1 cellular context compared by ENCODE assay signal in genomic region chr17:58679263-58680037, GRCh38.
TF ChIP-seq lines count a peak whose summit lies in the region.

No MANE protein-coding gene starts in this region.

TF ChIP-seq in K562, 482 proteins besides CTCF, POLR2A, EP300 and RAD21 (continued from another document and continues in another):
- TF ChIP-seq SIX5 (IDR thresholded peaks at IDR 0.05; ENCODE audit: borderline replicate concordance in 1 of 2, insufficient read depth in 1 of 2, low read depth in 1 of 2, low read length in 2 of 2) (peak; percentile 37 to 53; a peak in 2 of 4 replicates), KAT8 (IDR thresholded peaks at IDR 0.05; ENCODE audit: low read depth) (no peak), ILF3 (IDR thresholded peaks at IDR 0.05; ENCODE audit: borderline replicate concordance) (peak; percentile 100), U2AF2 (optimal IDR thresholded peaks at IDR 0.05; ENCODE audit: low read depth, low read length) (peak; percentile 89), ETV6 (IDR thresholded peaks at IDR 0.05; ENCODE audit: borderline replicate concordance in 1 of 2, low read depth in 2 of 2, low read length in 1 of 2) (peak; percentile 22 to 91; a peak in 3 of 4 replicates), ETV6 (CRISPR knock-in tag; IDR thresholded peaks at IDR 0.05; ENCODE audit: borderline replicate concordance) (peak; percentile 89), NFIC (IDR thresholded peaks at IDR 0.05) (peak; percentile 90), MCM3 (IDR thresholded peaks at IDR 0.05) (no peak), ZSCAN32 (CRISPR knock-in tag; IDR thresholded peaks at IDR 0.05) (peak; percentile 100), ZNF586 (CRISPR knock-in tag; conservative IDR thresholded peaks at IDR 0.05) (peak; percentile 100), ZBED1 (IDR thresholded peaks at IDR 0.05) (peak; percentile 100), ZNF140 (CRISPR knock-in tag; IDR thresholded peaks at IDR 0.05) (peak; percentile 73), ATF1 (CRISPR knock-in tag; IDR thresholded peaks at IDR 0.05) (no peak), ATF1 (tag; IDR thresholded peaks at IDR 0.05) (peak; percentile 80), ZNF511 (CRISPR knock-in tag; IDR thresholded peaks at IDR 0.05) (no peak; the same call in 1 of the 2 replicates), FOXJ3 (CRISPR knock-in tag; IDR thresholded peaks at IDR 0.05) (peak; percentile 64; the same call in 1 of the 2 replicates), ZNF280A (IDR thresholded peaks at IDR 0.05; ENCODE audit: low read depth, partially characterized antibody) (no peak), BRCA1 (IDR thresholded peaks at IDR 0.05) (no peak; the same call in 1 of the 2 replicates), BRCA1 (CRISPR knock-in tag; IDR thresholded peaks at IDR 0.05) (no peak), HNRNPUL1 (IDR thresholded peaks at IDR 0.05; ENCODE audit: low read length) (peak; percentile 100), GTF2E2 (tag; IDR thresholded peaks at IDR 0.05) (peak; percentile 100), MXD1 (CRISPR knock-in tag; IDR thresholded peaks at IDR 0.05; ENCODE audit: borderline replicate concordance, poor library complexity, severe bottlenecking) (peak; percentile 67), PCBP2 (IDR thresholded peaks at IDR 0.05; ENCODE audit: low read depth, low read length, poor library complexity, severe bottlenecking) (no peak), RBM17 (IDR thresholded peaks at IDR 0.05; ENCODE audit: borderline replicate concordance, low read depth, low read length) (peak; percentile 96; the same call in 1 of the 2 replicates), ATF7 (IDR thresholded peaks at IDR 0.05) (peak; percentile 96), LARP7 (IDR thresholded peaks at IDR 0.05) (peak; percentile 53; the same call in 1 of the 2 replicates), HNRNPK (IDR thresholded peaks at IDR 0.05; ENCODE audit: low read depth, low read length, poor library complexity, severe bottlenecking) (no peak), PHF8 (IDR thresholded peaks at IDR 0.05; ENCODE audit: borderline replicate concordance, low read length) (peak; percentile 39; the same call in 1 of the 2 replicates), C11orf30 (IDR thresholded peaks at IDR 0.05; ENCODE audit: low read depth) (no peak), MAZ (CRISPR knock-in tag; conservative IDR thresholded peaks at IDR 0.05 in 1 of 2, IDR thresholded peaks at IDR 0.05 in 1 of 2) (peak; percentile 91 to 99), ZNF639 (CRISPR knock-in tag; conservative IDR thresholded peaks at IDR 0.05 in 1 of 2, IDR thresholded peaks at IDR 0.05 in 1 of 2) (peak in 1 of 2 experiments; percentile 83; a peak in 2 of 4 replicates), ZNF644 (tag; IDR thresholded peaks at IDR 0.05; ENCODE audit: low read depth) (no peak), HEY1 (CRISPR knock-in tag; IDR thresholded peaks at IDR 0.05; ENCODE audit: borderline replicate concordance) (peak; percentile 100), COPS2 (conservative IDR thresholded peaks at IDR 0.05) (no peak), NCOA4 (IDR thresholded peaks at IDR 0.05; ENCODE audit: partially characterized antibody) (peak; percentile 98), ZNF239 (CRISPR knock-in tag; IDR thresholded peaks at IDR 0.05) (peak; percentile 84), MEF2A (IDR thresholded peaks at IDR 0.05; ENCODE audit: control insufficient read depth, low read depth, low read length) (peak; percentile 90), MTF1 (CRISPR knock-in tag; IDR thresholded peaks at IDR 0.05; ENCODE audit: borderline replicate concordance) (peak; percentile 64; the same call in 1 of the 2 replicates), HMBOX1 (IDR thresholded peaks at IDR 0.05) (peak; percentile 69), THRB (CRISPR knock-in tag; conservative IDR thresholded peaks at IDR 0.05) (peak; percentile 100), E2F3 (CRISPR knock-in tag; IDR thresholded peaks at IDR 0.05) (peak; percentile 96), ZBTB8A (IDR thresholded peaks at IDR 0.05; ENCODE audit: partially characterized antibody) (peak; percentile 94), E2F4 (CRISPR knock-in tag; IDR thresholded peaks at IDR 0.05; ENCODE audit: low read depth) (no peak), ATF2 (CRISPR knock-in tag; IDR thresholded peaks at IDR 0.05) (no peak), ZZZ3 (IDR thresholded peaks at IDR 0.05) (peak; percentile 36; the same call in 1 of the 2 replicates), BRD4 (IDR thresholded peaks at IDR 0.05) (peak; percentile 88), E2F5 (CRISPR knock-in tag; IDR thresholded peaks at IDR 0.05) (peak; percentile 94), SOX6 (IDR thresholded peaks at IDR 0.05) (peak; percentile 84), HES1 (IDR thresholded peaks at IDR 0.05; ENCODE audit: low read depth) (peak; percentile 68), ZNF165 (CRISPR knock-in tag; IDR thresholded peaks at IDR 0.05; ENCODE audit: borderline replicate concordance) (0 out of 2 replicates have a peak, but pooled peaks have one; percentile 20), IRF9 (tag; IDR thresholded peaks at IDR 0.05) (peak; percentile 86), ZNF57 (CRISPR knock-in tag; IDR thresholded peaks at IDR 0.05) (peak; percentile 99), ZFX (CRISPR knock-in tag; IDR thresholded peaks at IDR 0.05) (peak; percentile 46; the same call in 1 of the 2 replicates), THRAP3 (IDR thresholded peaks at IDR 0.05; ENCODE audit: borderline replicate concordance) (peak; percentile 100), CBX8 (IDR thresholded peaks at IDR 0.05; ENCODE audit: borderline replicate concordance, extremely low read depth, low read depth, low read length, poor library complexity, severe bottlenecking) (no peak), NR2F6 (CRISPR knock-in tag; IDR thresholded peaks at IDR 0.05) (peak; percentile 100), RBFOX2 (IDR thresholded peaks at IDR 0.05; ENCODE audit: low read depth, low read length) (peak; percentile 97), DLX4 (CRISPR knock-in tag; IDR thresholded peaks at IDR 0.05) (peak; percentile 100), LEF1 (IDR thresholded peaks at IDR 0.05) (peak; percentile 82; the same call in 1 of the 2 replicates), MCM5 (IDR thresholded peaks at IDR 0.05; ENCODE audit: low read depth) (no peak), GABPA (tag; conservative IDR thresholded peaks at IDR 0.05; ENCODE audit: low read depth) (peak; percentile 41)
